In genomic region chr7:55128693-55129394, GRCh38 we compare ENCODE assay signal across 9 cellular contexts.
DNase-seq lines count a peak whose midpoint lies in the region; ATAC-seq and TF ChIP-seq lines count a peak whose summit lies in the region.
"Had no signal": no experiment of that assay in that cellular context is flagged by ENCODE, and none has a peak within 500 bp of the region (broad histone marks: within the 10 kb centered on the region; RNA-seq: fewer than 3 reads in every experiment).

No MANE protein-coding gene starts in this region.

- peaks cover 10% of the 10 kb centered on the region for H3K79me1 ChIP-seq in trophoblast cell (ENCODE audit: low read length)

- DNase-seq in NCI-H345 (lab: John Stamatoyannopoulos, UW) (peak; percentile 13), NCI-H345 treated with DMSO at 0.1 percent for 48 hours (lab: John Stamatoyannopoulos, UW; ENCODE audit: unreplicated experiment) (no peak), coronary artery (ENCODE audit: low spot score) (no peak), myocyte (ENCODE audit: low read depth) (peak; percentile 61), aorta (no peak), trophoblast cell (no peak), NCI-H226 (no peak)
- DNase-seq: T-helper 9 cell had no signal

- no peak overlapping the region for H2BK5ac ChIP-seq in trophoblast cell (ENCODE audit: low read depth, low read length, poor library complexity)

- no peak overlapping the region for H3K4me3 ChIP-seq in coronary artery
- no peak overlapping the region for H3K4me3 ChIP-seq in aorta (ENCODE audit: low read length in 2 of 2)
- no peak overlapping the region for H3K4me3 ChIP-seq in trophoblast cell (ENCODE audit: low read depth, low read length)

- no peaks in the 10 kb centered on the region for H3K9me3 Mint-ChIP-seq in activated T-helper 17 cell treated with anti-CD3 and anti-CD28 coated beads, Interleukin-2, amount 50 U/mL, for 72 hours

- no peak overlapping the region for H2AK5ac ChIP-seq in trophoblast cell (ENCODE audit: low read length)

- no peak overlapping the region for H3K9ac ChIP-seq in trophoblast cell (ENCODE audit: low read length)

- H3K27me3 ChIP-seq in aorta (ENCODE audit: control insufficient read depth in 1 of 2, insufficient read depth in 2 of 2, low read length in 1 of 2) (no peaks in the 10 kb centered on the region), trophoblast cell (ENCODE audit: insufficient read depth, low read length) (no peaks in the 10 kb centered on the region)

- no peaks in the 10 kb centered on the region for H3K79me2 ChIP-seq in trophoblast cell (ENCODE audit: control insufficient read depth, insufficient read depth, low read length, poor library complexity)

- no peak overlapping the region for H3K4me3 Mint-ChIP-seq in activated T-helper 17 cell treated with anti-CD3 and anti-CD28 coated beads, Interleukin-2, amount 50 U/mL, for 72 hours

- H3K36me3 ChIP-seq in aorta (ENCODE audit: control insufficient read depth in 1 of 2, insufficient read depth in 2 of 2, low read length in 1 of 2) (no peaks in the 10 kb centered on the region), trophoblast cell (ENCODE audit: control insufficient read depth in 1 of 2, insufficient read depth in 2 of 2, low read length in 2 of 2) (peaks cover 0 to 2% of the 10 kb centered on the region in 2 experiments)

- H3K4me1 ChIP-seq in aorta (ENCODE audit: control insufficient read depth in 1 of 2, insufficient read depth in 2 of 2, low read length in 2 of 2) (peaks cover 3 to 19% of the 10 kb centered on the region in 2 donors), trophoblast cell (ENCODE audit: control insufficient read depth in 1 of 2, insufficient read depth in 2 of 2, low read length in 2 of 2) (peaks cover 28 to 32% of the 10 kb centered on the region in 2 experiments)

- H4K91ac ChIP-seq in trophoblast cell (ENCODE audit: low read depth, low read length): no peak overlapping the region

- no peak overlapping the region for H2BK12ac ChIP-seq in trophoblast cell (ENCODE audit: low read length)

- H3K14ac ChIP-seq in trophoblast cell (ENCODE audit: low read length): no peak overlapping the region

- H3K18ac ChIP-seq in trophoblast cell (ENCODE audit: low read length): no peak overlapping the region

- no peak overlapping the region for H3K23ac ChIP-seq in trophoblast cell (ENCODE audit: low read length)

- no peak overlapping the region for H3K27ac Mint-ChIP-seq in activated T-helper 17 cell treated with anti-CD3 and anti-CD28 coated beads, Interleukin-2, amount 50 U/mL, for 72 hours

- no peak overlapping the region for H3K4ac ChIP-seq in trophoblast cell (ENCODE audit: low read depth, low read length)

- WGBS in aorta, 2 donors: 16 to 22% methylated on average over 6 of the region's 6 CpGs
- no CpG with 5 or more reads among the region's 6 CpGs for WGBS in trophoblast cell (ENCODE audit: extremely low coverage, insufficient coverage, insufficient read length)

- intact Hi-C loops in aorta (cut with DNase I): loop anchor here (5.0 kb wide), 1 partner anchor 42 kb away; no protein-coding TSS in a partner anchor

- H3K4me1 Mint-ChIP-seq in activated T-helper 17 cell treated with anti-CD3 and anti-CD28 coated beads, Interleukin-2, amount 50 U/mL, for 72 hours: peaks cover 12% of the 10 kb centered on the region

- H4K8ac ChIP-seq in trophoblast cell (ENCODE audit: low read depth, low read length): no peak overlapping the region

- no peak overlapping the region for H2BK120ac ChIP-seq in trophoblast cell (ENCODE audit: insufficient read depth, low read length, poor library complexity)

- no peak overlapping the region for H3K4me2 ChIP-seq in trophoblast cell (ENCODE audit: low read length)

- H3K27ac ChIP-seq in coronary artery (peak overlapping the region; percentile 75 to 91), aorta (ENCODE audit: low read depth in 1 of 2, low read length in 2 of 2) (peak overlapping the region; percentile 88 to 92), trophoblast cell (ENCODE audit: low read depth, low read length) (no peak overlapping the region)

- ATAC-seq in aorta (ENCODE audit: low FRiP score): no peak
- no peak for ATAC-seq in activated T-helper 17 cell treated with anti-CD3 and anti-CD28 coated beads, Interleukin-2, amount 50 U/mL, for 72 hours (replicated peaks)

- H3K27me3 Mint-ChIP-seq in activated T-helper 17 cell treated with anti-CD3 and anti-CD28 coated beads, Interleukin-2, amount 50 U/mL, for 72 hours: peaks cover 23% of the 10 kb centered on the region

- no peak overlapping the region for H4K12ac ChIP-seq in trophoblast cell (ENCODE audit: low read depth, low read length)

- no peak for TF ChIP-seq CTCF in coronary artery (IDR thresholded peaks at IDR 0.05)

- no peaks in the 10 kb centered on the region for H3K9me3 ChIP-seq in aorta (ENCODE audit: control insufficient read depth, low read length)
- H3K9me3 ChIP-seq in trophoblast cell (ENCODE audit: insufficient read depth, low read depth, low read length): no peaks in the 10 kb centered on the region

- H2AFZ ChIP-seq in trophoblast cell (ENCODE audit: insufficient read depth, low read length, poor library complexity): no peak overlapping the region

- H3K36me3 Mint-ChIP-seq in activated T-helper 17 cell treated with anti-CD3 and anti-CD28 coated beads, Interleukin-2, amount 50 U/mL, for 72 hours (ENCODE audit: low read depth): no peaks in the 10 kb centered on the region

Comparison
In these comparisons a context has a peak if more than half of its experiments do, and no peak if none do; other contexts are left out.
1. DNase-seq: peak in NCI-H345 (single experiment) and myocyte (single experiment); none in NCI-H345 treated with DMSO at 0.1 percent for 48 hours (single experiment), coronary artery (single experiment), aorta (0 of 2), trophoblast cell (0 of 2) and NCI-H226 (single experiment).